Comparison of ENCODE assay signal across 21 cellular contexts in the genomic region with DNA sequence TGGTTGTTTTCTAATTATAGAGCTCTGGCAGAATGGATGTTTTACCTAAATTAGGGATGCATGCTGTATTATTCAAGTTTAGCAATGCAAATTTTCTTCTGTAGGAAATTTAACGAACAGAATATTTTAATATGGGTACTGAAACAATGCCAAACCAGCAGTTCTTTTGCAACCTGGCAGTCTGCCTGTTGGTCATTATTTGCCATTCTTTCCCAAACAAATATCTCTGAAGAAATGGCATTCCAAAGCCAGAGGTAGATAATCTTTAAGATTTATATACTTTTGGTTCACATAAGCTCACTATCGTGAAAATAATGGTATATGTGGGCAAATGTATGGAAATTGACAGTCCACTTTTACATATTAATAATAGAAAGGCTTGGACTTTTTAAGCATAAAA.
"Had no signal": no experiment of that assay in that cellular context is flagged by ENCODE, and none has a peak within 500 bp of the region (broad histone marks: within the 10 kb centered on the region; RNA-seq: fewer than 3 reads in every experiment).

No MANE protein-coding gene starts in this region.

- H3K36me3 ChIP-seq: neutrophil, thoracic aorta, upper lobe of right lung had no signal

- H3K27me3 ChIP-seq: dorsolateral prefrontal cortex, hepatocyte, upper lobe of right lung had no signal

- DNase-seq: activated CD4-positive, alpha-beta T cell treated with anti-CD3 and anti-CD28 coated beads for 1 hour; activated CD4-positive, alpha-beta T cell treated with anti-CD3 and anti-CD28 coated beads, Interleukin-2, amount 50 U/mL, for 4 hours; activated naive CD4-positive, alpha-beta T cell treated with anti-CD3 and anti-CD28 coated beads for 36 hours; activated naive CD8-positive, alpha-beta T cell treated with anti-CD3 and anti-CD28 coated beads, Interleukin-2, amount 50 U/mL, for 24 hours; dorsolateral prefrontal cortex; endodermal cell; erythroblast; kidney; mesenchymal stem cell; natural killer cell; posterior cingulate gyrus; small intestine; stimulated activated CD4-positive, alpha-beta T cell treated with anti-CD3 and anti-CD28 coated beads, Interleukin-4, amount 100 ng/mL, for 4 hours; stimulated activated CD8-positive, alpha-beta memory T cell treated with anti-CD3 and anti-CD28 coated beads, Interleukin-4, amount 100 ng/mL, for 48 hours; stimulated activated naive CD4-positive, alpha-beta T cell treated with Interleukin-2 at 50 U/mL for 16 hours; T-helper 9 cell; upper lobe of right lung had no signal

- H3K4me3 ChIP-seq: dorsolateral prefrontal cortex, hepatocyte, thoracic aorta, upper lobe of right lung had no signal

- H3K9me3 ChIP-seq: neutrophil, thoracic aorta, upper lobe of right lung had no signal

- ATAC-seq: activated naive CD8-positive, alpha-beta T cell treated with anti-CD3 and anti-CD28 coated beads, Interleukin-2, amount 50 U/mL, for 24 hours; activated T-helper 17 cell treated with anti-CD3 and anti-CD28 coated beads, Interleukin-2, amount 50 U/mL, for 72 hours; natural killer cell had no signal

- H3K27ac ChIP-seq: neutrophil, thoracic aorta, upper lobe of right lung had no signal
